2 cellular contexts compared by ENCODE assay signal in the genomic region with DNA sequence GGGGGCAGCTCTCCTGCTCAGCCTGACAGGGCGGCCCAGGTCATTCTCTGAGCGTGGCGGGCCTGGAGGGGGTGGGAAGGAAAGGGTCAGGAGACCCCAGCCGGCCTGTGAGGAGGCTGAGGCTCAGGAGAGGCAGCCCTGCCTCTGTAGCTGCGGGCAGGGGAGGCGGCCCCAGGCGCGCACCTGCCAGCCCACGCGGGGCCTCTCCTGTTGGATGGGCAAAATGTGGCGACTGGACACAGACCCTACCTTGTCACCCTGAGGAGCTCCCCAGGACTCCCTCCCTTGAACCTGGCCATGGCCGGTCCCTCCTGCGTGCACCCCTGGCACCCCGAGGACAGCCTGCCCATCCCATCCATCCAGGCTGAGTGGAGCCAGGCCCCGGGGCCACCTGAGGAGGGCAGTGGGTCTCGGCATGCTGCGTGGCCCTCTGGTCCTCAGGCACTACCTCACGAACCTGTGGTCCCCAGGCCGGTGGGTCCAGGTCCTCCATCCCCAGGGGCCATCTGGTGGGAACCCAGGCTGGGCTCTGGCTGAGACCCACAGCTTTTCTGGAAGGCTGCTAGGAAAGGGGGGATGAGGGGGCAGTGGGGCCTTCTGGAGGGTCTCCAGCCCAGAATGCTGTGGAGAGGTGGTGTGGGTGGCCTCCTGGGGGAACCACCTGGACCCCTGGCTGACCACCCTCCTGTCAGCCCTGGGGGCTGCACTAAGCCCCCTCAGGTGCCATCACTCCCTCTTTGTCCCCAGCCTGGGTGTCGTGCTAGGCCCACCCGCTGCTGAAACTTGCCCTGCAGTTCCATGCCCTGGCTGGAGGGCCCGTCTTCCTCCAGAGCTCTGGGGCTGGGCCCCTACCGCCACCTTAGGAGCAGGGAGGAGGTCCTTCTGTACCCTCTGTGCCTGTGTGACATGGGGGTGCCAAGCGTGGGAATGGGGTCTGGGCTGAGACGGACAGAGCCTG.
TF ChIP-seq lines count a peak whose summit lies in the region.

No MANE protein-coding gene starts in this region.

TF ChIP-seq in GM12891, 5 proteins besides CTCF, POLR2A, EP300 and RAD21:
- TF ChIP-seq POLR2AphosphoS5 (IDR thresholded peaks at IDR 0.05; ENCODE audit: low read depth, low read length) (no peak), TAF1 (IDR thresholded peaks at IDR 0.05; ENCODE audit: low read depth, low read length) (no peak), SPI1 (IDR thresholded peaks at IDR 0.05; ENCODE audit: low read depth, low read length) (no peak), PAX5 (IDR thresholded peaks at IDR 0.05; ENCODE audit: insufficient read depth, low read length, severe bottlenecking) (no peak), POU2F2 (IDR thresholded peaks at IDR 0.05; ENCODE audit: low read depth, low read length) (no peak)

TF ChIP-seq in K562, 482 proteins besides CTCF, POLR2A, EP300 and RAD21:
- TF ChIP-seq ARID4B (CRISPR knock-in tag; IDR thresholded peaks at IDR 0.05): no peak
- TF ChIP-seq NONO (IDR thresholded peaks at IDR 0.05; ENCODE audit: low read depth in 2 of 2, low read length in 1 of 2): no peak
- no peak for TF ChIP-seq MAFF (IDR thresholded peaks at IDR 0.05; ENCODE audit: low read length)
- no peak for TF ChIP-seq HEY1 (CRISPR knock-in tag; IDR thresholded peaks at IDR 0.05; ENCODE audit: borderline replicate concordance)
- TF ChIP-seq CSDE1 (IDR thresholded peaks at IDR 0.05): no peak
- TF ChIP-seq ETV1 (tag; conservative IDR thresholded peaks at IDR 0.05; ENCODE audit: low read depth): no peak
- TF ChIP-seq, protein P1, sequence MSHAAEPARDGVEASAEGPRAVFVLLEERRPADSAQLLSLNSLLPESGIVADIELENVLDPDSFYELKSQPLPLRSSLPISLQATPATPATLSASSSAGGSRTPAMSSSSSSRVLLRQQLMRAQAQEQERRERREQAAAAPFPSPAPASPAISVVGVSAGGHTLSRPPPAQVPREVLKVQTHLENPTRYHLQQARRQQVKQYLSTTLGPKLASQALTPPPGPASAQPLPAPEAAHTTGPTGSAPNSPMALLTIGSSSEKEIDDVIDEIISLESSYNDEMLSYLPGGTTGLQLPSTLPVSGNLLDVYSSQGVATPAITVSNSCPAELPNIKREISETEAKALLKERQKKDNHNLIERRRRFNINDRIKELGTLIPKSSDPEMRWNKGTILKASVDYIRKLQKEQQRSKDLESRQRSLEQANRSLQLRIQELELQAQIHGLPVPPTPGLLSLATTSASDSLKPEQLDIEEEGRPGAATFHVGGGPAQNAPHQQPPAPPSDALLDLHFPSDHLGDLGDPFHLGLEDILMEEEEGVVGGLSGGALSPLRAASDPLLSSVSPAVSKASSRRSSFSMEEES (CRISPR knock-in tag; IDR thresholded peaks at IDR 0.05): no peak
- TF ChIP-seq TBP (optimal IDR thresholded peaks at IDR 0.05; ENCODE audit: low read depth, low read length): no peak
- TF ChIP-seq OTX1 (CRISPR knock-in tag; IDR thresholded peaks at IDR 0.05): no peak
- TF ChIP-seq E2F4 (CRISPR knock-in tag; IDR thresholded peaks at IDR 0.05; ENCODE audit: low read depth): no peak
